Comparison of ENCODE assay signal across 22 cellular contexts in the genomic region with DNA sequence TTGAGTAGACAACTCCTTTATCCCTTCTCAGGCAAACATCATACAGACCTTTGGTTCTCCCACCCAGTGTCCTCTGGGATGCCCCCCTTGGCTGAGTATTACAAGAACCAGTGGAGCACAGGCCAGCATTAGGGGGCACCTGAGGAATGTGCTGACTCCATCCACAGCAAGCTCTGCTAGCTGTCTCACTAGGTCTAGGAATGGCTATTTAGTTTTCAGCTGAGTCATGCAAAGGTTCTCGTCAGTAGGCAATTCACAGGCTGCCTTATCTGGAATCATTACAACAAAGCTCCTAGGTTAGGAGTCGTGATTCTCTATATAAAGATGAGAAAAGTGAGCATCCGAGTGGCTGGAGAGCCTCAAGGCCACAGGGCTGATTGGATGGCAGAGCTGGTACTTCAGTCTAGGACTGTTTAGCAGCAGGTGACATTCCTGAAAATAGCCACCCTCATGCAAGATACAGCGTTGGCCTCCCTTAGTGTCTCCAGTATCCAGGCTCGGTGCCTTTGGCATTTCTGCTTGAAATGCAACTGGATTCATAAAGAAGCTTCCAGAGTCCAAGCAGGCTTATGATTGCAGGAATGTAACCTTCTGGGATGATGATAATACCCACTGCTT.
DNase-seq lines count a peak whose midpoint lies in the region; FAIRE-seq and TF ChIP-seq lines count a peak whose summit lies in the region.
"Had no signal": no experiment of that assay in that cellular context is flagged by ENCODE, and none has a peak within 500 bp of the region (broad histone marks: within the 10 kb centered on the region; RNA-seq: fewer than 3 reads in every experiment).

No MANE protein-coding gene starts in this region.

- no peak for TF ChIP-seq CTCF in fibroblast of pulmonary artery (IDR thresholded peaks at IDR 0.05; ENCODE audit: low read length, missing control alignments)

- POLR2A ChIA-PET in HEK293T (lab: Yijun Ruan, JAX): no interaction called here

- DNase-seq in DMS53 (lab: John Stamatoyannopoulos, UW): peak; percentile 48
- no peak for DNase-seq in DMS53 treated with DMSO at 0.1 percent for 48 hours (lab: John Stamatoyannopoulos, UW; ENCODE audit: unreplicated experiment)
- peak; percentile 36 for DNase-seq in RCC 7860 (ENCODE audit: low spot score)
- DNase-seq in fibroblast of pulmonary artery (ENCODE audit: low read depth): peak; percentile 33
- peak; percentile 68 for DNase-seq in renal cortical epithelial cell (ENCODE audit: low read depth)
- DNase-seq in HEK293T (ENCODE audit: extremely low spot score): no peak
- DNase-seq in 8988T: no peak
- no peak for DNase-seq in NCI-H446 treated with DMSO at 0.1 percent for 48 hours (lab: John Stamatoyannopoulos, UW)
- DNase-seq: activated CD4-positive, alpha-beta T cell treated with anti-CD3 and anti-CD28 coated beads for 48 hours; activated naive CD8-positive, alpha-beta T cell treated with anti-CD3 and anti-CD28 coated beads, Interleukin-2, amount 10 ng/mL, durations not matched to agents 7 days and 5 days; activated T-cell treated with anti-CD3 and anti-CD28 coated beads, Interleukin-2, amount 50 U/mL, for 1 hour; CD8-positive, alpha-beta T cell; Karpas-422; mammary epithelial cell; NCI-H1694; NCI-H510A treated with DMSO at 0.1 percent for 48 hours; nephron progenitor cell; RPMI8226; stimulated activated naive CD8-positive, alpha-beta T cell treated with anti-CD3 and anti-CD28 coated beads, Interleukin-15, Interleukin-2, amounts not matched to agents 100 U/mL and 50 U/mL, for 24 hours; T-helper 2 cell had no signal

- no peak for FAIRE-seq in RCC 7860 (lab: Jason Lieb, UNC)
- FAIRE-seq: GM19239 had no signal

- CTCF ChIA-PET in HEK293T (lab: Yijun Ruan, JAX): no interaction called here

- H3K4me3 ChIP-seq in fibroblast of pulmonary artery (replicated peaks; ENCODE audit: low read depth, low read length): no peak overlapping the region
- H3K4me3 ChIP-seq: esophagus muscularis mucosa had no signal

TF ChIP-seq in HEK293T, 16 proteins besides CTCF, POLR2A, EP300 and RAD21:
- no peak for TF ChIP-seq ELF4 (IDR thresholded peaks at IDR 0.05)
- no peak for TF ChIP-seq SUZ12 (IDR thresholded peaks at IDR 0.05)
- TF ChIP-seq FOXK2 (IDR thresholded peaks at IDR 0.05): no peak
- TF ChIP-seq NFRKB (IDR thresholded peaks at IDR 0.05): no peak
- no peak for TF ChIP-seq BHLHE40 (IDR thresholded peaks at IDR 0.05; ENCODE audit: borderline replicate concordance)

Comparison
In these comparisons a context has a peak if more than half of its experiments do, and no peak if none do; other contexts are left out.
1. DNase-seq: peak in DMS53 (single experiment), RCC 7860 (single experiment), fibroblast of pulmonary artery (single experiment) and renal cortical epithelial cell (single experiment); none in DMS53 treated with DMSO at 0.1 percent for 48 hours (single experiment), HEK293T (single experiment), 8988T (single experiment) and NCI-H446 treated with DMSO at 0.1 percent for 48 hours (single experiment).